ENCODE assay signal across 8 cellular contexts in genomic region chrX:137051978-137052640, GRCh38. TPM values are rescaled to one million over a fixed set of nuclear protein-coding genes. Genes with fewer than 3 reads are reported as not detected.
DNase-seq lines count a peak whose midpoint lies in the region; ATAC-seq and TF ChIP-seq lines count a peak whose summit lies in the region.

No MANE protein-coding gene starts in this region.

- DNase-seq in A172 (ENCODE audit: low spot score) = peak; percentile 4
- DNase-seq in NCI-H2196 treated with DMSO at 0.1 percent for 48 hours (lab: John Stamatoyannopoulos, UW; ENCODE audit: unreplicated experiment) = peak; percentile 7
- peak; percentile 78 to 82 for DNase-seq in activated CD4-positive, alpha-beta T cell treated with anti-CD3 and anti-CD28 coated beads for 4 hours
- peak; percentile 52 for DNase-seq in colonic mucosa
- DNase-seq in lung microvascular endothelial cell (ENCODE audit: low read depth in 2 of 2) = peak; percentile 37 to 60
- peak; percentile 47 to 75 (median 51) for DNase-seq in stimulated activated CD4-positive, alpha-beta T cell treated with anti-CD3 and anti-CD28 coated beads, TNF-alpha, amount 100 ng/mL, for 24 hours (ENCODE audit: low read depth in 3 of 3)

- H3K9me3 ChIP-seq in colonic mucosa = no peaks in the 10 kb centered on the region

- H3K4me1 ChIP-seq in colonic mucosa = no peaks in the 10 kb centered on the region

- no peak overlapping the region for H3K9ac ChIP-seq in colonic mucosa (ENCODE audit: low read depth in 2 of 2, low read length in 2 of 2)

- no peaks in the 10 kb centered on the region for H3K36me3 ChIP-seq in colonic mucosa

- TF ChIP-seq CTCF in colonic mucosa (IDR thresholded peaks at IDR 0.05) = peak; percentile 83

- H3K27ac ChIP-seq in colonic mucosa = no peak overlapping the region

- ATAC-seq in GM18508 (IDR thresholded peaks at IDR 0.05; ENCODE audit: insufficient read depth, unreplicated experiment) = peak; percentile 74
- ATAC-seq in HG02981 (IDR thresholded peaks at IDR 0.05; ENCODE audit: unreplicated experiment) = peak; percentile 98

- intact Hi-C loops in colonic mucosa (cut with DNase I) = loop anchor here (5.0 kb wide), 1 partner anchor 95 kb away; no protein-coding TSS in a partner anchor

- peaks cover 6% of the 10 kb centered on the region for H3K27me3 ChIP-seq in colonic mucosa

- H3K4me3 ChIP-seq in colonic mucosa = peak overlapping the region; percentile 33

RNA-seq across cellular contexts. Expression of gene GPR101, which starts 18.3 kb away (rescaled TPM):
- not detected in 2 replicates for total RNA-seq in A172 (2014; rRNA removed; shearing (Covaris generic))
- total RNA-seq in colonic mucosa = not detected
- not detected in 2 replicates for total RNA-seq in lung microvascular endothelial cell

Comparison
In these comparisons a context has a peak if more than half of its experiments do, and no peak if none do; other contexts are left out.
1. DNase-seq: peak in every context shown above with its lines; median percentile 80 in activated CD4-positive, alpha-beta T cell treated with anti-CD3 and anti-CD28 coated beads for 4 hours; 52 in colonic mucosa; 51 in stimulated activated CD4-positive, alpha-beta T cell treated with anti-CD3 and anti-CD28 coated beads, TNF-alpha, amount 100 ng/mL, for 24 hours; 48 in lung microvascular endothelial cell; 7 in NCI-H2196 treated with DMSO at 0.1 percent for 48 hours; 4 in A172.